ENCODE assay signal across 23 cellular contexts in the genomic region with DNA sequence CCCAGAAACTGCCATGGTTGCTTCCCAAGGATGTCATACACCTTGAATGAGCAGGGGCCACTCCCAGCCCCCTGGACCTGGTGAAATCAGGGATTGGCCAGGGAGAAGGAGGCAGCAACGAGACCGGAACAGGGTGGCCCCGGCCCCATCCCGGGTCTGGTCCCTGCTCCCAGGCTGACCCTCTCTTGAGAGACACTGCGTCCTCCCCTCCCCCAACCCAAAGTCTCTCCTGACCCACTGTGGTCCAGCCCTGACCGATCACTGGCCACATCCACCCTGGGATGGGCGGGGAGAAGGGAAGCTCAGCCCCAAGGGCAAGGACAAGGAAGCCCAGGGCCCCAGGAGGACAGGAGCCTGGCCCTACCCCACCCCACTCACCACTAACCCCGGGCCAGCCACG. TPM values are rescaled to one million over a fixed set of nuclear protein-coding genes. Genes with fewer than 3 reads are reported as not detected.
DNase-seq lines count a peak whose midpoint lies in the region; TF ChIP-seq lines count a peak whose summit lies in the region.
"Had no signal": no experiment of that assay in that cellular context is flagged by ENCODE, and none has a peak within 500 bp of the region (broad histone marks: within the 10 kb centered on the region; RNA-seq: fewer than 3 reads in every experiment).

No MANE protein-coding gene starts in this region.

- peak overlapping the region; percentile 91 for H2BK5ac ChIP-seq in neuronal stem cell (ENCODE audit: low read length)

- peak overlapping the region; percentile 34; the same call in 1 of the 2 replicates for H3K4me2 ChIP-seq in DOHH2 (ENCODE audit: low read length)
- no peak overlapping the region for H3K4me2 ChIP-seq in neuronal stem cell (ENCODE audit: insufficient read depth, low read length, poor library complexity, severe bottlenecking)

- no peak overlapping the region for H3K4ac ChIP-seq in neuronal stem cell (ENCODE audit: low read length)

- H3K9me2 ChIP-seq in DOHH2 (replicated peaks; ENCODE audit: control insufficient read depth, low read length), result no peaks in the 10 kb centered on the region

- H3K9me3 ChIP-seq in DOHH2 (ENCODE audit: control insufficient read depth, insufficient read depth, low read length), result no peaks in the 10 kb centered on the region
- no peaks in the 10 kb centered on the region for H3K9me3 ChIP-seq in neuronal stem cell (replicated peaks in 1 of 2; ENCODE audit: control insufficient read depth in 2 of 2, insufficient read depth in 1 of 2, low read depth in 1 of 2, low read length in 2 of 2)
- H3K9me3 ChIP-seq: breast epithelium, upper lobe of right lung had no signal

- H2BK120ac ChIP-seq in neuronal stem cell (ENCODE audit: low read depth, low read length), result no peak overlapping the region

- H2BK12ac ChIP-seq in neuronal stem cell (ENCODE audit: low read length), result no peak overlapping the region

- no peaks in the 10 kb centered on the region for H3F3A ChIP-seq in DOHH2 (ENCODE audit: control insufficient read depth, insufficient read depth)

- H3K4me3 Mint-ChIP-seq in activated CD4-positive, alpha-beta T cell treated with anti-CD3 and anti-CD28 coated beads, Interleukin-2, amount 10 ng/mL, durations not matched to agents 7 days and 5 days, result no peak overlapping the region
- H3K4me3 Mint-ChIP-seq in activated T-helper 1 cell treated with anti-CD3 and anti-CD28 coated beads, Interleukin-12 subunit alpha, Interleukin-12 subunit beta, Interleukin-2, Interleukin-4 antibody, amounts not matched to agents 30 ng/mL and 10 ng/mL and 1 ng/mL, durations not matched to agents 14 hours and 24 hours and 36 hours, result peak overlapping the region; percentile 33
- H3K4me3 Mint-ChIP-seq: HFFc6 had no signal

- DNase-seq in activated CD4-positive, alpha-beta T cell treated with anti-CD3 and anti-CD28 coated beads, Interleukin-2, amount 10 ng/mL, durations not matched to agents 7 days and 5 days, result no peak
- DNase-seq in activated CD4-positive, alpha-beta T cell treated with anti-CD3 and anti-CD28 coated beads, Interleukin-2, amount 50 U/mL, for 1 hour, result no peak
- no peak for DNase-seq in activated T-helper 1 cell treated with anti-CD3 and anti-CD28 coated beads, Interleukin-12 subunit alpha, Interleukin-12 subunit beta, Interleukin-2, Interleukin-4 antibody, amounts not matched to agents 30 ng/mL and 10 ng/mL and 1 ng/mL, durations not matched to agents 14 hours and 24 hours and 36 hours (ENCODE audit: low spot score)
- no peak for DNase-seq in neuronal stem cell (ENCODE audit: low spot score)
- no peak for DNase-seq in GM13976 (ENCODE audit: low spot score)
- DNase-seq in NCI-H510A treated with DMSO at 0.1 percent for 48 hours (lab: John Stamatoyannopoulos, UW), result no peak
- no peak for DNase-seq in T1000 (lab: John Stamatoyannopoulos, UW)
- DNase-seq: activated CD4-positive, CD25-positive, alpha-beta regulatory T cell; amygdala; Calu3; foreskin keratinocyte; heart right ventricle; HFFc6; NCI-H1105 treated with DMSO at 0.1 percent for 48 hours; NCI-H2081; NCI-H226; NCI-H82; occipital lobe; upper lobe of right lung had no signal

- no peak overlapping the region for H3K14ac ChIP-seq in neuronal stem cell (ENCODE audit: low read length)

- in situ Hi-C loops in GM13976 (cut with MboI; ENCODE audit: low sequenced_read_pairs, unreplicated experiment), result no loop called here

- peaks cover 19% of the 10 kb centered on the region for H3K79me2 ChIP-seq in DOHH2 (ENCODE audit: control insufficient read depth, low read length)

- peak overlapping the region; percentile 72 for H2BK15ac ChIP-seq in neuronal stem cell (ENCODE audit: low read length)

- peak overlapping the region; percentile 3 for H3K9ac ChIP-seq in neuronal stem cell (ENCODE audit: low read depth, low read length, poor library complexity)

- no peaks in the 10 kb centered on the region for H3K79me1 ChIP-seq in neuronal stem cell (ENCODE audit: low read depth, low read length)

- H3K36me3 ChIP-seq in DOHH2 (ENCODE audit: control insufficient read depth, low read length) (peaks cover 81% of the 10 kb centered on the region), neuronal stem cell (replicated peaks in 1 of 2; ENCODE audit: control insufficient read depth in 2 of 2, insufficient read depth in 2 of 2, low read length in 2 of 2) (no peaks in the 10 kb centered on the region)
- H3K36me3 ChIP-seq: breast epithelium had no signal

- no peak overlapping the region for H4K91ac ChIP-seq in neuronal stem cell (ENCODE audit: low read depth, low read length, poor library complexity)

- peaks cover 76% of the 10 kb centered on the region for H3K4me1 Mint-ChIP-seq in activated CD4-positive, alpha-beta T cell treated with anti-CD3 and anti-CD28 coated beads, Interleukin-2, amount 10 ng/mL, durations not matched to agents 7 days and 5 days
- H3K4me1 Mint-ChIP-seq in activated T-helper 1 cell treated with anti-CD3 and anti-CD28 coated beads, Interleukin-12 subunit alpha, Interleukin-12 subunit beta, Interleukin-2, Interleukin-4 antibody, amounts not matched to agents 30 ng/mL and 10 ng/mL and 1 ng/mL, durations not matched to agents 14 hours and 24 hours and 36 hours (ENCODE audit: low read depth), result peaks cover 75% of the 10 kb centered on the region

- peak overlapping the region; percentile 72 for H2AK5ac ChIP-seq in neuronal stem cell (ENCODE audit: low read depth, low read length)

- H4K8ac ChIP-seq in neuronal stem cell (ENCODE audit: low read depth, low read length), result no peak overlapping the region

- peak overlapping the region; percentile 86 for H3K18ac ChIP-seq in neuronal stem cell (ENCODE audit: low read length)

- intact Hi-C loops in activated T-helper 1 cell treated with anti-CD3 and anti-CD28 coated beads, Interleukin-12 subunit alpha, Interleukin-12 subunit beta, Interleukin-2, Interleukin-4 antibody, amounts not matched to agents 30 ng/mL and 10 ng/mL and 1 ng/mL, durations not matched to agents 14 hours and 24 hours and 36 hours (cut with micrococcal nuclease), result no loop called here

- TF ChIP-seq CTCF in DOHH2 (IDR thresholded peaks at IDR 0.05; ENCODE audit: low read depth, low read length, poor library complexity, severe bottlenecking), result no peak
- no peak for TF ChIP-seq CTCF in GM13976 (IDR thresholded peaks at IDR 0.05; ENCODE audit: borderline replicate concordance, control extremely low read depth, extremely low read depth, insufficient read depth, missing control alignments)

- H3K23ac ChIP-seq in neuronal stem cell (ENCODE audit: low read depth, low read length, poor library complexity), result peak overlapping the region; percentile 31

- CTCF ChIA-PET in activated CD4-positive, alpha-beta T cell treated with anti-CD3 and anti-CD28 coated beads, Interleukin-2, amount 10 ng/mL, durations not matched to agents 7 days and 5 days (lab: Charles Lee), result interaction anchor here (1.2 to 2.9 kb wide), 2 partner anchors 11 to 143 kb away, joined by 3 to 9 read pairs; no protein-coding TSS in a partner anchor

- POLR2A ChIA-PET in activated CD4-positive, alpha-beta T cell treated with anti-CD3 and anti-CD28 coated beads, Interleukin-2, amount 10 ng/mL, durations not matched to agents 7 days and 5 days (lab: Charles Lee), result no interaction called here

- H3K27ac ChIP-seq in DOHH2 (ENCODE audit: low read depth, low read length) (peak overlapping the region; percentile 25), neuronal stem cell (replicated peaks; ENCODE audit: low read length) (no peak overlapping the region)
- H3K27ac ChIP-seq: breast epithelium, foreskin keratinocyte, heart right ventricle, upper lobe of right lung had no signal

- peaks cover 3% of the 10 kb centered on the region for H3K9me3 Mint-ChIP-seq in activated CD4-positive, alpha-beta T cell treated with anti-CD3 and anti-CD28 coated beads, Interleukin-2, amount 10 ng/mL, durations not matched to agents 7 days and 5 days
- no peaks in the 10 kb centered on the region for H3K9me3 Mint-ChIP-seq in activated T-helper 1 cell treated with anti-CD3 and anti-CD28 coated beads, Interleukin-12 subunit alpha, Interleukin-12 subunit beta, Interleukin-2, Interleukin-4 antibody, amounts not matched to agents 30 ng/mL and 10 ng/mL and 1 ng/mL, durations not matched to agents 14 hours and 24 hours and 36 hours

- peaks cover 38% of the 10 kb centered on the region for H3K4me1 ChIP-seq in DOHH2 (ENCODE audit: control insufficient read depth, low read length)
- no peaks in the 10 kb centered on the region for H3K4me1 ChIP-seq in neuronal stem cell (ENCODE audit: control insufficient read depth in 2 of 2, insufficient read depth in 1 of 2, low read depth in 1 of 2, low read length in 2 of 2)
- H3K4me1 ChIP-seq: breast epithelium, foreskin keratinocyte had no signal

- H3K27me3 Mint-ChIP-seq in activated CD4-positive, alpha-beta T cell treated with anti-CD3 and anti-CD28 coated beads, Interleukin-2, amount 10 ng/mL, durations not matched to agents 7 days and 5 days, result no peaks in the 10 kb centered on the region
- no peaks in the 10 kb centered on the region for H3K27me3 Mint-ChIP-seq in activated T-helper 1 cell treated with anti-CD3 and anti-CD28 coated beads, Interleukin-12 subunit alpha, Interleukin-12 subunit beta, Interleukin-2, Interleukin-4 antibody, amounts not matched to agents 30 ng/mL and 10 ng/mL and 1 ng/mL, durations not matched to agents 14 hours and 24 hours and 36 hours (ENCODE audit: insufficient read depth)

- WGBS in neuronal stem cell (ENCODE audit: extremely low coverage in 2 of 2, insufficient read length in 2 of 2, insufficient replicate concordance in 1 of 2), 2 donors, result no CpG with 5 or more reads among the region's 9 CpGs

- H3K4me3 ChIP-seq in DOHH2 (ENCODE audit: low read length) (no peak overlapping the region), neuronal stem cell (ENCODE audit: low read length in 2 of 2) (no peak overlapping the region)
- H3K4me3 ChIP-seq: breast epithelium, GM12878, heart right ventricle, skin epidermis, upper lobe of right lung had no signal

- no peaks in the 10 kb centered on the region for H4K20me1 ChIP-seq in DOHH2 (ENCODE audit: control insufficient read depth, insufficient read depth, low read depth, low read length)

- H3K27me3 ChIP-seq in DOHH2 (ENCODE audit: control insufficient read depth, low read length), result no peaks in the 10 kb centered on the region
- peaks cover 0 to 5% (median 0%) of the 10 kb centered on the region in 3 experiments for H3K27me3 ChIP-seq in neuronal stem cell (ENCODE audit: control insufficient read depth in 3 of 3, insufficient read depth in 3 of 3, low read depth in 1 of 3, low read length in 3 of 3)
- H3K27me3 ChIP-seq: breast epithelium, foreskin keratinocyte, upper lobe of right lung had no signal

- H2AFZ ChIP-seq in neuronal stem cell (ENCODE audit: low read length), result no peak overlapping the region

- peak overlapping the region; percentile 76 for H3K27ac Mint-ChIP-seq in activated CD4-positive, alpha-beta T cell treated with anti-CD3 and anti-CD28 coated beads, Interleukin-2, amount 10 ng/mL, durations not matched to agents 7 days and 5 days
- H3K27ac Mint-ChIP-seq in activated T-helper 1 cell treated with anti-CD3 and anti-CD28 coated beads, Interleukin-12 subunit alpha, Interleukin-12 subunit beta, Interleukin-2, Interleukin-4 antibody, amounts not matched to agents 30 ng/mL and 10 ng/mL and 1 ng/mL, durations not matched to agents 14 hours and 24 hours and 36 hours, result peak overlapping the region; percentile 75
- H3K27ac Mint-ChIP-seq: HFFc6 had no signal

- peaks cover 93% of the 10 kb centered on the region for H3K36me3 Mint-ChIP-seq in activated CD4-positive, alpha-beta T cell treated with anti-CD3 and anti-CD28 coated beads, Interleukin-2, amount 10 ng/mL, durations not matched to agents 7 days and 5 days (ENCODE audit: low read depth)
- peaks cover 55% of the 10 kb centered on the region for H3K36me3 Mint-ChIP-seq in activated T-helper 1 cell treated with anti-CD3 and anti-CD28 coated beads, Interleukin-12 subunit alpha, Interleukin-12 subunit beta, Interleukin-2, Interleukin-4 antibody, amounts not matched to agents 30 ng/mL and 10 ng/mL and 1 ng/mL, durations not matched to agents 14 hours and 24 hours and 36 hours (ENCODE audit: low read depth)

RNA-seq across cellular contexts. Expression of a gene that starts 12.4 kb away (rescaled TPM):
- 100 to 1,000 TPM; 106 to 110 TPM for total RNA-seq in activated CD4-positive, alpha-beta T cell treated with anti-CD3 and anti-CD28 coated beads, Interleukin-2, amount 10 ng/mL, durations not matched to agents 7 days and 5 days
- total RNA-seq in activated T-helper 1 cell treated with anti-CD3 and anti-CD28 coated beads, Interleukin-12 subunit alpha, Interleukin-12 subunit beta, Interleukin-2, Interleukin-4 antibody, amounts not matched to agents 30 ng/mL and 10 ng/mL and 1 ng/mL, durations not matched to agents 14 hours and 24 hours and 36 hours, result 49.5 and 57.1 TPM in 2 replicates
- polyA plus RNA-seq in neuronal stem cell (2013, experiment 1 of 2), result not detected
- polyA plus RNA-seq in neuronal stem cell (2013, experiment 2 of 2), result not detected

RNA-seq across cellular contexts. Expression of a gene that starts 50.7 kb away (rescaled TPM):
- total RNA-seq in activated CD4-positive, alpha-beta T cell treated with anti-CD3 and anti-CD28 coated beads, Interleukin-2, amount 10 ng/mL, durations not matched to agents 7 days and 5 days, result 1,000 to 10,000 TPM; 1,015 to 1,117 TPM
- total RNA-seq in activated T-helper 1 cell treated with anti-CD3 and anti-CD28 coated beads, Interleukin-12 subunit alpha, Interleukin-12 subunit beta, Interleukin-2, Interleukin-4 antibody, amounts not matched to agents 30 ng/mL and 10 ng/mL and 1 ng/mL, durations not matched to agents 14 hours and 24 hours and 36 hours, result 592 and 614 TPM in 2 replicates
- polyA plus RNA-seq in neuronal stem cell (2013, experiment 1 of 2), result 1.2 TPM
- 1.1 TPM for polyA plus RNA-seq in neuronal stem cell (2013, experiment 2 of 2)
- total RNA-seq: occipital lobe had no signal
